1 cellular context compared by ENCODE assay signal in the genomic region with DNA sequence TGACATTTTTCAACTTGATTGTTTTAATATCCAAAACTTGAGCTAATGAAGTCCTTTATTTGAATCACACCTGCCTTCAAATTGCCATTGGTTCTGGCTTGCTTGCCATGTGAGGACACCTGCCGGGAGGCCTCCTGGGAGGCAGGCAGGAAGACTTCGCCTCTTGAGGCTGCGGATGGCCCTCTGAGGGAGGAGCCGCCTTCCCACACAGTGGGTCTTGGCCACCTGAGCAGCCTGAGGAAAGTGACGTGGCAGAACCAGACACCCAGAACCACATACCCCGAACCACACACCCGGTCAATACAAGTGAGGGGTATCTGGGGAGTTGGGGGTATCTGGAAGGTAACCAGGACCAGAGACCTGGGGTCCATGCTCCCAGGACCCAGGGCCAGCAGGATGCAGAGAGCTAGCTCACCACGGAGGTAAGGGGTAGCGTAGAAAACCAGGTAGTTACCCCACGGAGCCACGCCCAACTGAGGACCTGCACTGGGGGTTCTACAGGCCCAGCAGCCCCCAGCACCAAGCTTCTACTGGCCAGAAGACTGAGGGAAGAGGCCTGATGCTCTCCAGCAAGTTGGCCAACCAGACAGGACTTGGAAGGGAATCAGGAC.
TF ChIP-seq lines count a peak whose summit lies in the region.

No MANE protein-coding gene starts in this region.

TF ChIP-seq in HepG2, 621 proteins besides CTCF, POLR2A, EP300 and RAD21 (continued from another document):
- TF ChIP-seq RERE (CRISPR knock-in tag; IDR thresholded peaks at IDR 0.05; ENCODE audit: low read depth) (no peak), ELF1 (CRISPR knock-in tag; IDR thresholded peaks at IDR 0.05) (no peak), HINFP (CRISPR knock-in tag; IDR thresholded peaks at IDR 0.05; ENCODE audit: low read depth) (no peak)
TF ChIP-seq in HepG2: peak in this region for 0.
